ENCODE assay signal across 26 cellular contexts in the genomic region with DNA sequence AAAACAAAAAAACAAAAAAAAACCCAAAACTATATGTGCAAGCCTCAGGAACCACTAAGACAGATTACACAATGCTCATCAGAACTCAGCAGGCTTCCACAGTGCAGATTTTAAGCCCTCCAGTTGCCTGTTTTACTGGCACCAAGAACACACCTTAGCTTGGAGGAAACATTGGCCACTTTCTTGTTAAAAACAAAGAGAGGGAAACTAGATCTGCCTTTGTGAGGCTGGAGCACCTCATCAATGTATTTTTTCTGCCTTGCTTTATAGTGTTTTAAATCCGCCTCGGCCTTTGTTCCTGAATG.
DNase-seq lines count a peak whose midpoint lies in the region; ATAC-seq, FAIRE-seq and TF ChIP-seq lines count a peak whose summit lies in the region.
"Had no signal": no experiment of that assay in that cellular context is flagged by ENCODE, and none has a peak within 500 bp of the region (broad histone marks: within the 10 kb centered on the region; RNA-seq: fewer than 3 reads in every experiment).

No MANE protein-coding gene starts in this region.

- no peak overlapping the region for H2BK5ac ChIP-seq in H1 (ENCODE audit: low read depth, low read length)

- no peak overlapping the region for H2AK5ac ChIP-seq in H1 (ENCODE audit: low read depth, low read length)

- no peaks in the 10 kb centered on the region for H3K9me3 ChIP-seq in H1 (ENCODE audit: insufficient read depth in 2 of 2, low read depth in 1 of 2, low read length in 1 of 2)
- no peaks in the 10 kb centered on the region for H3K9me3 ChIP-seq in aorta (ENCODE audit: control insufficient read depth, low read length)
- no peaks in the 10 kb centered on the region for H3K9me3 ChIP-seq in sigmoid colon
- no peaks in the 10 kb centered on the region for H3K9me3 ChIP-seq in naive thymus-derived CD4-positive, alpha-beta T cell (ENCODE audit: control insufficient read depth in 2 of 3, low read length in 3 of 3)
- H3K9me3 ChIP-seq: A549, psoas muscle, transverse colon had no signal

- H3K79me2 ChIP-seq in H1 (ENCODE audit: control insufficient read depth in 1 of 2, insufficient read depth in 2 of 2, low read length in 2 of 2), result no peaks in the 10 kb centered on the region

- H4K5ac ChIP-seq in H1 (ENCODE audit: insufficient read length, low read depth, low read length), result no peak overlapping the region

- H3K23ac ChIP-seq in H1 (ENCODE audit: insufficient read length), result no peak overlapping the region

- ATAC-seq in aorta (ENCODE audit: low FRiP score) (no peak), HG02588 (IDR thresholded peaks at IDR 0.05; ENCODE audit: unreplicated experiment) (no peak)
- ATAC-seq in naive thymus-derived CD4-positive, alpha-beta T cell, result no peak
- ATAC-seq: A549; psoas muscle; SK-N-SH treated with all-trans-retinoic acid at 6 μM for 48 hours; stimulated activated memory B cell treated with anti-CD40 and anti-IgM and Interleukin-4, amounts not matched to agents 10 μg/mL and 1 μg/mL and 100 μg/mL, for 72 hours had no signal

- no peaks in the 10 kb centered on the region for H3K9me3 Mint-ChIP-seq in activated CD4-positive, alpha-beta T cell treated with anti-CD3 and anti-CD28 coated beads, Interleukin-2, amount 10 ng/mL, durations not matched to agents 7 days and 5 days
- peaks cover 2% of the 10 kb centered on the region for H3K9me3 Mint-ChIP-seq in nephron
- peaks cover 0 to 4% (median 0%) of the 10 kb centered on the region in 11 donors for H3K9me3 Mint-ChIP-seq in naive thymus-derived CD4-positive, alpha-beta T cell
- H3K9me3 Mint-ChIP-seq: activated CD4-positive, alpha-beta T cell treated with anti-CD3 and anti-CD28 coated beads, Interleukin-2, amount 10 ng/mL, durations not matched to agents 24 days and 14 days; activated naive CD8-positive, alpha-beta T cell treated with anti-CD3 and anti-CD28 coated beads, Interleukin-2, amount 10 ng/mL, durations not matched to agents 7 days and 5 days; endodermal cell; neural crest cell; stimulated activated memory B cell treated with anti-CD40 and anti-IgM and Interleukin-4, amounts not matched to agents 10 μg/mL and 1 μg/mL and 100 μg/mL, for 72 hours had no signal

- no peak for TF ChIP-seq RAD21 in H1 (IDR thresholded peaks at IDR 0.05 in 1 of 2, conservative IDR thresholded peaks at IDR 0.05 in 1 of 2; ENCODE audit: low read depth in 2 of 2, low read length in 2 of 2)

- H3K4me3 Mint-ChIP-seq in activated CD4-positive, alpha-beta T cell treated with anti-CD3 and anti-CD28 coated beads, Interleukin-2, amount 10 ng/mL, durations not matched to agents 7 days and 5 days, result no peak overlapping the region
- no peak overlapping the region for H3K4me3 Mint-ChIP-seq in nephron
- H3K4me3 Mint-ChIP-seq in naive thymus-derived CD4-positive, alpha-beta T cell, result no peak overlapping the region
- H3K4me3 Mint-ChIP-seq: activated CD4-positive, alpha-beta T cell treated with anti-CD3 and anti-CD28 coated beads, Interleukin-2, amount 10 ng/mL, durations not matched to agents 24 days and 14 days; activated naive CD8-positive, alpha-beta T cell treated with anti-CD3 and anti-CD28 coated beads, Interleukin-2, amount 10 ng/mL, durations not matched to agents 7 days and 5 days; endodermal cell; neural crest cell; stimulated activated memory B cell treated with anti-CD40 and anti-IgM and Interleukin-4, amounts not matched to agents 10 μg/mL and 1 μg/mL and 100 μg/mL, for 72 hours had no signal

- H3K27me3 Mint-ChIP-seq in activated CD4-positive, alpha-beta T cell treated with anti-CD3 and anti-CD28 coated beads, Interleukin-2, amount 10 ng/mL, durations not matched to agents 7 days and 5 days, result no peaks in the 10 kb centered on the region
- H3K27me3 Mint-ChIP-seq in nephron (ENCODE audit: low read depth), result peaks cover 12% of the 10 kb centered on the region
- no peaks in the 10 kb centered on the region for H3K27me3 Mint-ChIP-seq in naive thymus-derived CD4-positive, alpha-beta T cell
- H3K27me3 Mint-ChIP-seq: activated CD4-positive, alpha-beta T cell treated with anti-CD3 and anti-CD28 coated beads, Interleukin-2, amount 10 ng/mL, durations not matched to agents 24 days and 14 days; activated naive CD8-positive, alpha-beta T cell treated with anti-CD3 and anti-CD28 coated beads, Interleukin-2, amount 10 ng/mL, durations not matched to agents 7 days and 5 days; stimulated activated memory B cell treated with anti-CD40 and anti-IgM and Interleukin-4, amounts not matched to agents 10 μg/mL and 1 μg/mL and 100 μg/mL, for 72 hours had no signal

- H3K4me2 ChIP-seq in H1 (ENCODE audit: insufficient read depth in 1 of 2, low read depth in 2 of 2, low read length in 2 of 2), result no peak overlapping the region
- H3K4me2 ChIP-seq: A549 had no signal

- FAIRE-seq in H1 (lab: Jason Lieb, UNC), result no peak
- FAIRE-seq: A549, colon, GM12891 had no signal

- TF ChIP-seq CTCF in H1 (IDR thresholded peaks at IDR 0.05; ENCODE audit: control extremely low read depth in 1 of 3, insufficient read depth in 1 of 3, low read depth in 1 of 3, low read length in 3 of 3) (no peak), nephron (IDR thresholded peaks at IDR 0.05; ENCODE audit: unreplicated experiment in 3 of 3) (no peak), sigmoid colon (IDR thresholded peaks at IDR 0.05) (no peak)

- H3K36me3 ChIP-seq in H1 (ENCODE audit: control insufficient read depth in 2 of 4, insufficient read depth in 4 of 4, low read length in 3 of 4) (no peaks in the 10 kb centered on the region), aorta (ENCODE audit: control insufficient read depth in 1 of 2, insufficient read depth in 2 of 2, low read length in 1 of 2) (no peaks in the 10 kb centered on the region), sigmoid colon (no peaks in the 10 kb centered on the region)
- H3K36me3 ChIP-seq in naive thymus-derived CD4-positive, alpha-beta T cell (ENCODE audit: control insufficient read depth in 2 of 3, insufficient read depth in 3 of 3, low read length in 3 of 3), result no peaks in the 10 kb centered on the region
- H3K36me3 ChIP-seq: brain microvascular endothelial cell, transverse colon had no signal

- no peak overlapping the region for H2BK12ac ChIP-seq in H1 (ENCODE audit: low read depth, low read length)

- CTCF ChIA-PET in activated CD4-positive, alpha-beta T cell treated with anti-CD3 and anti-CD28 coated beads, Interleukin-2, amount 10 ng/mL, durations not matched to agents 7 days and 5 days (lab: Charles Lee), result no interaction called here
- CTCF ChIA-PET in H1 (lab: Charles Lee; ENCODE audit: partially characterized antibody), result no interaction called here
- CTCF ChIA-PET in naive thymus-derived CD4-positive, alpha-beta T cell (lab: Charles Lee), result no interaction called here

- no peak for DNase-seq in activated CD4-positive, alpha-beta T cell treated with anti-CD3 and anti-CD28 coated beads, Interleukin-2, amount 10 ng/mL, durations not matched to agents 7 days and 5 days
- DNase-seq in activated CD4-positive, alpha-beta T cell treated with anti-CD3 and anti-CD28 coated beads for 4 hours, result no peak
- DNase-seq in H1 (ENCODE audit: low read depth in 1 of 2, low spot score in 2 of 2), result peak in 1 of 2 experiments; percentile 27
- no peak for DNase-seq in aorta
- DNase-seq in sigmoid colon, result no peak
- no peak for DNase-seq in naive thymus-derived CD4-positive, alpha-beta T cell
- DNase-seq: activated CD4-positive, alpha-beta T cell treated with anti-CD3 and anti-CD28 coated beads, Interleukin-2, amount 10 ng/mL, durations not matched to agents 24 days and 14 days; activated naive CD8-positive, alpha-beta T cell treated with anti-CD3 and anti-CD28 coated beads, Interleukin-2, amount 10 ng/mL, durations not matched to agents 7 days and 5 days; COR-L47; DND-41; endodermal cell; left cardiac atrium; NCI-H2227 treated with DMSO at 0.1 percent for 48 hours; psoas muscle; stimulated activated CD4-positive, alpha-beta T cell treated with anti-CD3 and anti-CD28 coated beads, Interleukin-2, amount 100 ng/mL, for 24 hours; transverse colon had no signal

- H2BK15ac ChIP-seq in H1 (ENCODE audit: low read length), result no peak overlapping the region

- no peaks in the 10 kb centered on the region for H3K23me2 ChIP-seq in H1 (ENCODE audit: low read depth, low read length)

- POLR2A ChIA-PET in activated CD4-positive, alpha-beta T cell treated with anti-CD3 and anti-CD28 coated beads, Interleukin-2, amount 10 ng/mL, durations not matched to agents 7 days and 5 days (lab: Charles Lee), result no interaction called here
- POLR2A ChIA-PET in H1 (lab: Charles Lee; ENCODE audit: partially characterized antibody), result no interaction called here
- POLR2A ChIA-PET in naive thymus-derived CD4-positive, alpha-beta T cell (lab: Charles Lee), result no interaction called here

- no peaks in the 10 kb centered on the region for H3K4me1 ChIP-seq in H1 (replicated peaks in 1 of 4; ENCODE audit: control insufficient read depth in 3 of 4, insufficient read depth in 4 of 4, low read length in 3 of 4)
- H3K4me1 ChIP-seq in aorta (ENCODE audit: control insufficient read depth in 1 of 2, insufficient read depth in 2 of 2, low read length in 2 of 2), result peaks cover 0 to 2% of the 10 kb centered on the region in 2 donors
- H3K4me1 ChIP-seq in sigmoid colon, result no peaks in the 10 kb centered on the region
- no peaks in the 10 kb centered on the region for H3K4me1 ChIP-seq in naive thymus-derived CD4-positive, alpha-beta T cell (ENCODE audit: control insufficient read depth in 2 of 2, insufficient read depth in 2 of 2, low read length in 2 of 2)
- H3K4me1 ChIP-seq: A549, psoas muscle had no signal

- H3K27me3 ChIP-seq in H1 (replicated peaks in 1 of 4; ENCODE audit: control insufficient read depth in 3 of 4, extremely low read depth in 1 of 4, insufficient read depth in 3 of 4, low read length in 3 of 4) (no peaks in the 10 kb centered on the region), aorta (ENCODE audit: control insufficient read depth in 1 of 2, insufficient read depth in 2 of 2, low read length in 1 of 2) (no peaks in the 10 kb centered on the region), sigmoid colon (no peaks in the 10 kb centered on the region)
- no peaks in the 10 kb centered on the region for H3K27me3 ChIP-seq in naive thymus-derived CD4-positive, alpha-beta T cell (ENCODE audit: control insufficient read depth in 2 of 2, insufficient read depth in 2 of 2, low read length in 2 of 2)
- H3K27me3 ChIP-seq: brain microvascular endothelial cell, transverse colon had no signal

- H3K36me3 Mint-ChIP-seq in activated CD4-positive, alpha-beta T cell treated with anti-CD3 and anti-CD28 coated beads, Interleukin-2, amount 10 ng/mL, durations not matched to agents 7 days and 5 days (ENCODE audit: low read depth), result peaks cover 2% of the 10 kb centered on the region
- no peaks in the 10 kb centered on the region for H3K36me3 Mint-ChIP-seq in nephron (ENCODE audit: low read depth)
- peaks cover 0 to 9% (median 0%) of the 10 kb centered on the region in 5 donors for H3K36me3 Mint-ChIP-seq in naive thymus-derived CD4-positive, alpha-beta T cell
- H3K36me3 Mint-ChIP-seq: activated naive CD8-positive, alpha-beta T cell treated with anti-CD3 and anti-CD28 coated beads, Interleukin-2, amount 10 ng/mL, durations not matched to agents 7 days and 5 days; stimulated activated memory B cell treated with anti-CD40 and anti-IgM and Interleukin-4, amounts not matched to agents 10 μg/mL and 1 μg/mL and 100 μg/mL, for 72 hours had no signal

- H3K27ac ChIP-seq in H1 (ENCODE audit: low read depth, low read length), result no peak overlapping the region
- no peak overlapping the region for H3K27ac ChIP-seq in aorta (ENCODE audit: low read depth in 1 of 2, low read length in 2 of 2)
- no peak overlapping the region for H3K27ac ChIP-seq in sigmoid colon
- no peak overlapping the region for H3K27ac ChIP-seq in naive thymus-derived CD4-positive, alpha-beta T cell (ENCODE audit: low read depth, low read length)
- H3K27ac ChIP-seq: A549, brain microvascular endothelial cell, psoas muscle, transverse colon had no signal

- no peaks in the 10 kb centered on the region for H4K20me1 ChIP-seq in H1 (replicated peaks in 1 of 2; ENCODE audit: control insufficient read depth in 1 of 2, insufficient read depth in 2 of 2, low read length in 2 of 2)

- no peak overlapping the region for H3K9ac ChIP-seq in H1 (replicated peaks in 1 of 4; ENCODE audit: extremely low read depth in 1 of 4, low read depth in 3 of 4, low read length in 3 of 4)

- H2BK120ac ChIP-seq in H1 (replicated peaks; ENCODE audit: low read depth, low read length), result no peak overlapping the region

- no peaks in the 10 kb centered on the region for H3K79me1 ChIP-seq in H1 (ENCODE audit: low read depth, low read length)

- H3K4me3 ChIP-seq in H1 (ENCODE audit: extremely low read depth in 1 of 4, insufficient read depth in 2 of 4, low read depth in 3 of 4, low read length in 4 of 4), result no peak overlapping the region
- H3K4me3 ChIP-seq in aorta (ENCODE audit: low read length in 2 of 2), result peak overlapping the region; percentile 31 to 46
- no peak overlapping the region for H3K4me3 ChIP-seq in sigmoid colon
- H3K4me3 ChIP-seq in naive thymus-derived CD4-positive, alpha-beta T cell (ENCODE audit: low read length), result no peak overlapping the region
- H3K4me3 ChIP-seq: A549, skin epidermis, transverse colon had no signal

- H2BK20ac ChIP-seq in H1 (ENCODE audit: low read length), result no peak overlapping the region

- intact Hi-C loops in aorta (cut with DNase I) (no loop called here), sigmoid colon (cut with DNase I) (no loop called here)
- intact Hi-C loops in naive thymus-derived CD4-positive, alpha-beta T cell (cut with micrococcal nuclease), result no loop called here

- TF ChIP-seq POLR2A in H1 (IDR thresholded peaks at IDR 0.05; ENCODE audit: control extremely low read depth in 1 of 2, low read depth in 2 of 2, low read length in 2 of 2), result no peak
- TF ChIP-seq POLR2A in sigmoid colon (IDR thresholded peaks at IDR 0.05), result no peak

- H4K91ac ChIP-seq in H1 (replicated peaks; ENCODE audit: insufficient read length, low read length), result no peak overlapping the region

- H3K4ac ChIP-seq in H1 (replicated peaks; ENCODE audit: insufficient read length, low read depth, low read length), result no peak overlapping the region

- no peak overlapping the region for H3K14ac ChIP-seq in H1 (ENCODE audit: insufficient read length)

- H3K18ac ChIP-seq in H1 (ENCODE audit: extremely low read depth, low read length), result no peak overlapping the region

- peaks cover 15% of the 10 kb centered on the region for H3K4me1 Mint-ChIP-seq in activated CD4-positive, alpha-beta T cell treated with anti-CD3 and anti-CD28 coated beads, Interleukin-2, amount 10 ng/mL, durations not matched to agents 7 days and 5 days
- peaks cover 26% of the 10 kb centered on the region for H3K4me1 Mint-ChIP-seq in nephron
- H3K4me1 Mint-ChIP-seq in naive thymus-derived CD4-positive, alpha-beta T cell, result peaks cover 0 to 9% (median 3%) of the 10 kb centered on the region in 7 donors
- H3K4me1 Mint-ChIP-seq: stimulated activated memory B cell treated with anti-CD40 and anti-IgM and Interleukin-4, amounts not matched to agents 10 μg/mL and 1 μg/mL and 100 μg/mL, for 72 hours had no signal

- no peak overlapping the region for H3K56ac ChIP-seq in H1 (replicated peaks; ENCODE audit: insufficient read length, low read depth, low read length)

- no peak overlapping the region for H4K8ac ChIP-seq in H1 (ENCODE audit: extremely low read depth, insufficient read depth, low read length)

- WGBS in H1 (ENCODE audit: extremely low coverage in 1 of 2, insufficient coverage in 1 of 2, insufficient read length in 1 of 2, insufficient replicate concordance in 2 of 2, low coverage in 1 of 2, low lambda C conversion rate in 2 of 2, missing lambda C conversion rate in 1 of 2), 2 experiments, result 83% methylated on average over 2 of the region's 2 CpGs; no CpG with 5 or more reads in 1 of the 2 experiments
- 52 to 54% methylated on average over 2 of the region's 2 CpGs for WGBS in aorta, 2 donors
- 30 to 80% methylated on average over 2 of the region's 2 CpGs for WGBS in sigmoid colon, 2 donors

- TF ChIP-seq EP300 in H1 (IDR thresholded peaks at IDR 0.05; ENCODE audit: borderline replicate concordance in 1 of 2, low read depth in 2 of 2, low read length in 2 of 2) (no peak), sigmoid colon (IDR thresholded peaks at IDR 0.05) (no peak)

- 0 out of 2 replicates have a peak overlapping the region, but pooled peaks have one; percentile 21 for H2AFZ ChIP-seq in H1 (ENCODE audit: low read length)

- peak overlapping the region; percentile 52 for H3K27ac Mint-ChIP-seq in activated CD4-positive, alpha-beta T cell treated with anti-CD3 and anti-CD28 coated beads, Interleukin-2, amount 10 ng/mL, durations not matched to agents 7 days and 5 days
- H3K27ac Mint-ChIP-seq in nephron, result peak overlapping the region in 2 of 3 experiments; percentile 64 to 73
- no peak overlapping the region for H3K27ac Mint-ChIP-seq in naive thymus-derived CD4-positive, alpha-beta T cell
- H3K27ac Mint-ChIP-seq: activated CD4-positive, alpha-beta T cell treated with anti-CD3 and anti-CD28 coated beads, Interleukin-2, amount 10 ng/mL, durations not matched to agents 24 days and 14 days; activated naive CD8-positive, alpha-beta T cell treated with anti-CD3 and anti-CD28 coated beads, Interleukin-2, amount 10 ng/mL, durations not matched to agents 7 days and 5 days; endodermal cell; stimulated activated memory B cell treated with anti-CD40 and anti-IgM and Interleukin-4, amounts not matched to agents 10 μg/mL and 1 μg/mL and 100 μg/mL, for 72 hours had no signal

Comparison
In these comparisons a context has a peak if more than half of its experiments do, and no peak if none do; other contexts are left out.
1. H3K27ac Mint-ChIP-seq: peak in activated CD4-positive, alpha-beta T cell treated with anti-CD3 and anti-CD28 coated beads, Interleukin-2, amount 10 ng/mL, durations not matched to agents 7 days and 5 days (single experiment) and nephron (2 of 3); none in naive thymus-derived CD4-positive, alpha-beta T cell (0 of 9).
2. H3K4me3 ChIP-seq: peak in aorta (2 of 2); none in H1 (0 of 4), sigmoid colon (0 of 4) and naive thymus-derived CD4-positive, alpha-beta T cell (single experiment).